Comparison of ENCODE assay signal across 1 cellular context in genomic region chr9:127049044-127049443, GRCh38.
TF ChIP-seq lines count a peak whose summit lies in the region.

No MANE protein-coding gene starts in this region.

TF ChIP-seq in HepG2, 621 proteins besides CTCF, POLR2A, EP300 and RAD21 (continued from another document):
- TF ChIP-seq ZHX2 (IDR thresholded peaks at IDR 0.05; ENCODE audit: low read depth), result no peak
- TF ChIP-seq ZHX2 (CRISPR knock-in tag; IDR thresholded peaks at IDR 0.05; ENCODE audit: borderline replicate concordance), result no peak
- TF ChIP-seq ETV6 (CRISPR knock-in tag; conservative IDR thresholded peaks at IDR 0.05), result no peak
- TF ChIP-seq, protein P1, sequence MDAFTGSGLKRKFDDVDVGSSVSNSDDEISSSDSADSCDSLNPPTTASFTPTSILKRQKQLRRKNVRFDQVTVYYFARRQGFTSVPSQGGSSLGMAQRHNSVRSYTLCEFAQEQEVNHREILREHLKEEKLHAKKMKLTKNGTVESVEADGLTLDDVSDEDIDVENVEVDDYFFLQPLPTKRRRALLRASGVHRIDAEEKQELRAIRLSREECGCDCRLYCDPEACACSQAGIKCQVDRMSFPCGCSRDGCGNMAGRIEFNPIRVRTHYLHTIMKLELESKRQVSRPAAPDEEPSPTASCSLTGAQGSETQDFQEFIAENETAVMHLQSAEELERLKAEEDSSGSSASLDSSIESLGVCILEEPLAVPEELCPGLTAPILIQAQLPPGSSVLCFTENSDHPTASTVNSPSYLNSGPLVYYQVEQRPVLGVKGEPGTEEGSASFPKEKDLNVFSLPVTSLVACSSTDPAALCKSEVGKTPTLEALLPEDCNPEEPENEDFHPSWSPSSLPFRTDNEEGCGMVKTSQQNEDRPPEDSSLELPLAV (CRISPR knock-in tag; conservative IDR thresholded peaks at IDR 0.05; ENCODE audit: low read depth), result no peak
- TF ChIP-seq GPBP1L1 (CRISPR knock-in tag; IDR thresholded peaks at IDR 0.05), result no peak
